ENCODE assay signal across 1 cellular context in the genomic region with DNA sequence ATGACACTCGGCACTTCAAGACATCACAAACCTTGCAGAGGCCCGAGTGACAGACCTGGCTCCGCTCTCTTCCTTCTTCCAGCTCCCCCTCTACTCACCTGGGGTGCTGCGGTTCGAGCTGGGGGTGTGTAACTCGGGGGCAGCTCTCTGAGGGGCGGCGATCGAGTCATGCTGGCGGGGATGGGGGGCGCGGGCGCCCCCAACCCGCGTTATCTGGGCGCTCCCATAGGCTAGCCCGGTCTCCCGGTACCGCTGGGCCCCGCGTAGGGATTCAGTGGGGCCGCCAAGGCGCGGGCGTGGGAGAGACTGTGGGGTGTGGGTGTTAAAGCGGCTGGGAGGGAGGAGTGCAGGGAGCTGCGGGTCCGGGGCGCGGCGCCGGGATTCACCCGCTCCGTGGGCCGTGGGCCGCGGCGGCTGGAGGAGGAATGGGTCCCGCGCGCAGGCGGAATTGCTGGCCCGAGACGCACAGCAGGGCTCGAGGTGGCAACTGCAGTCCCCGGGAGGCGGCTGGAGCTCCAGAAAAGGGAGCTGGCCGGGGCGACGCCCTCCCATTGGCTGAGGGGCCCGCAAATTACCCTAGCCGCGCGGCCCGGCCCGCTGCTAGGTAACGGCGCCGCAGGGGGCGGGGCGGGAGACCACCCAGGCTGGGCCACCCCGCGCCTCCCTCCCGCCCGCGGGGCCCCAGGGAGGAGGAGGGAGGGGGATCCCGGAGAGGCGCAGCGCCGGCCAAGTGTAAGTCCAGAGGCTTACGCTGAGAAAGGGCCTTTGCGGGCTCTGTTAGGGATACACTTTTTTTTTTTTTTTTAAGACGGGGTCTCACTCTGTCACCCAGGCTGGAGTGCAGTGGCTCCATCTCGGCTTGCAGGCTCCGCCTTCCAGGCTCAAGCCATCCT.
TF ChIP-seq lines count a peak whose summit lies in the region.

A gene with protein sequence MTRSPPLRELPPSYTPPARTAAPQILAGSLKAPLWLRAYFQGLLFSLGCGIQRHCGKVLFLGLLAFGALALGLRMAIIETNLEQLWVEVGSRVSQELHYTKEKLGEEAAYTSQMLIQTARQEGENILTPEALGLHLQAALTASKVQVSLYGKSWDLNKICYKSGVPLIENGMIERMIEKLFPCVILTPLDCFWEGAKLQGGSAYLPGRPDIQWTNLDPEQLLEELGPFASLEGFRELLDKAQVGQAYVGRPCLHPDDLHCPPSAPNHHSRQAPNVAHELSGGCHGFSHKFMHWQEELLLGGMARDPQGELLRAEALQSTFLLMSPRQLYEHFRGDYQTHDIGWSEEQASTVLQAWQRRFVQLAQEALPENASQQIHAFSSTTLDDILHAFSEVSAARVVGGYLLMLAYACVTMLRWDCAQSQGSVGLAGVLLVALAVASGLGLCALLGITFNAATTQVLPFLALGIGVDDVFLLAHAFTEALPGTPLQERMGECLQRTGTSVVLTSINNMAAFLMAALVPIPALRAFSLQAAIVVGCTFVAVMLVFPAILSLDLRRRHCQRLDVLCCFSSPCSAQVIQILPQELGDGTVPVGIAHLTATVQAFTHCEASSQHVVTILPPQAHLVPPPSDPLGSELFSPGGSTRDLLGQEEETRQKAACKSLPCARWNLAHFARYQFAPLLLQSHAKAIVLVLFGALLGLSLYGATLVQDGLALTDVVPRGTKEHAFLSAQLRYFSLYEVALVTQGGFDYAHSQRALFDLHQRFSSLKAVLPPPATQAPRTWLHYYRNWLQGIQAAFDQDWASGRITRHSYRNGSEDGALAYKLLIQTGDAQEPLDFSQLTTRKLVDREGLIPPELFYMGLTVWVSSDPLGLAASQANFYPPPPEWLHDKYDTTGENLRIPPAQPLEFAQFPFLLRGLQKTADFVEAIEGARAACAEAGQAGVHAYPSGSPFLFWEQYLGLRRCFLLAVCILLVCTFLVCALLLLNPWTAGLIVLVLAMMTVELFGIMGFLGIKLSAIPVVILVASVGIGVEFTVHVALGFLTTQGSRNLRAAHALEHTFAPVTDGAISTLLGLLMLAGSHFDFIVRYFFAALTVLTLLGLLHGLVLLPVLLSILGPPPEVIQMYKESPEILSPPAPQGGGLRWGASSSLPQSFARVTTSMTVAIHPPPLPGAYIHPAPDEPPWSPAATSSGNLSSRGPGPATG (minus strand): TSS at position 491 of the 893 bp plus-strand sequence. CDS start 321 bp downstream, at position 170.

TF ChIP-seq in HepG2, 621 proteins besides CTCF, POLR2A, EP300 and RAD21 (continued from another document and continues in another):
- TF ChIP-seq, protein P1, sequence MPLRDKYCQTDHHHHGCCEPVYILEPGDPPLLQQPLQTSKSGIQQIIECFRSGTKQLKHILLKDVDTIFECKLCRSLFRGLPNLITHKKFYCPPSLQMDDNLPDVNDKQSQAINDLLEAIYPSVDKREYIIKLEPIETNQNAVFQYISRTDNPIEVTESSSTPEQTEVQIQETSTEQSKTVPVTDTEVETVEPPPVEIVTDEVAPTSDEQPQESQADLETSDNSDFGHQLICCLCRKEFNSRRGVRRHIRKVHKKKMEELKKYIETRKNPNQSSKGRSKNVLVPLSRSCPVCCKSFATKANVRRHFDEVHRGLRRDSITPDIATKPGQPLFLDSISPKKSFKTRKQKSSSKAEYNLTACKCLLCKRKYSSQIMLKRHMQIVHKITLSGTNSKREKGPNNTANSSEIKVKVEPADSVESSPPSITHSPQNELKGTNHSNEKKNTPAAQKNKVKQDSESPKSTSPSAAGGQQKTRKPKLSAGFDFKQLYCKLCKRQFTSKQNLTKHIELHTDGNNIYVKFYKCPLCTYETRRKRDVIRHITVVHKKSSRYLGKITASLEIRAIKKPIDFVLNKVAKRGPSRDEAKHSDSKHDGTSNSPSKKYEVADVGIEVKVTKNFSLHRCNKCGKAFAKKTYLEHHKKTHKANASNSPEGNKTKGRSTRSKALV (CRISPR knock-in tag; IDR thresholded peaks at IDR 0.05), result peak; percentile 92
- peak; percentile 46 for TF ChIP-seq RBM39 (IDR thresholded peaks at IDR 0.05; ENCODE audit: low read depth, low read length, poor library complexity, severe bottlenecking)
- TF ChIP-seq EZH2 (conservative IDR thresholded peaks at IDR 0.05; ENCODE audit: low read depth, low read length), result no peak
- TF ChIP-seq, protein P2, sequence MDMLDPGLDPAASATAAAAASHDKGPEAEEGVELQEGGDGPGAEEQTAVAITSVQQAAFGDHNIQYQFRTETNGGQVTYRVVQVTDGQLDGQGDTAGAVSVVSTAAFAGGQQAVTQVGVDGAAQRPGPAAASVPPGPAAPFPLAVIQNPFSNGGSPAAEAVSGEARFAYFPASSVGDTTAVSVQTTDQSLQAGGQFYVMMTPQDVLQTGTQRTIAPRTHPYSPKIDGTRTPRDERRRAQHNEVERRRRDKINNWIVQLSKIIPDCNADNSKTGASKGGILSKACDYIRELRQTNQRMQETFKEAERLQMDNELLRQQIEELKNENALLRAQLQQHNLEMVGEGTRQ (IDR thresholded peaks at IDR 0.05; ENCODE audit: low read depth, low read length), result no peak
- TF ChIP-seq, protein P2 (CRISPR knock-in tag; IDR thresholded peaks at IDR 0.05; ENCODE audit: borderline replicate concordance), result no peak
- no peak for TF ChIP-seq KLF12 (CRISPR knock-in tag; IDR thresholded peaks at IDR 0.05; ENCODE audit: borderline replicate concordance)
- no peak for TF ChIP-seq DNMT3B (CRISPR knock-in tag; conservative IDR thresholded peaks at IDR 0.05)
- TF ChIP-seq MXI1 (IDR thresholded peaks at IDR 0.05; ENCODE audit: borderline replicate concordance, low read depth, low read length), result peak; percentile 48; the same call in 1 of the 3 replicates
- 0 out of 2 replicates have a peak, but pooled peaks have one; percentile 46 for TF ChIP-seq ZSCAN20 (CRISPR knock-in tag; IDR thresholded peaks at IDR 0.05; ENCODE audit: borderline replicate concordance)
- TF ChIP-seq ZNF264 (CRISPR knock-in tag; IDR thresholded peaks at IDR 0.05), result no peak
- TF ChIP-seq, protein P3, sequence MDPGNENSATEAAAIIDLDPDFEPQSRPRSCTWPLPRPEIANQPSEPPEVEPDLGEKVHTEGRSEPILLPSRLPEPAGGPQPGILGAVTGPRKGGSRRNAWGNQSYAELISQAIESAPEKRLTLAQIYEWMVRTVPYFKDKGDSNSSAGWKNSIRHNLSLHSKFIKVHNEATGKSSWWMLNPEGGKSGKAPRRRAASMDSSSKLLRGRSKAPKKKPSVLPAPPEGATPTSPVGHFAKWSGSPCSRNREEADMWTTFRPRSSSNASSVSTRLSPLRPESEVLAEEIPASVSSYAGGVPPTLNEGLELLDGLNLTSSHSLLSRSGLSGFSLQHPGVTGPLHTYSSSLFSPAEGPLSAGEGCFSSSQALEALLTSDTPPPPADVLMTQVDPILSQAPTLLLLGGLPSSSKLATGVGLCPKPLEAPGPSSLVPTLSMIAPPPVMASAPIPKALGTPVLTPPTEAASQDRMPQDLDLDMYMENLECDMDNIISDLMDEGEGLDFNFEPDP (CRISPR knock-in tag; conservative IDR thresholded peaks at IDR 0.05), result no peak
- no peak for TF ChIP-seq ZNF121 (CRISPR knock-in tag; IDR thresholded peaks at IDR 0.05)
- TF ChIP-seq, protein P4, sequence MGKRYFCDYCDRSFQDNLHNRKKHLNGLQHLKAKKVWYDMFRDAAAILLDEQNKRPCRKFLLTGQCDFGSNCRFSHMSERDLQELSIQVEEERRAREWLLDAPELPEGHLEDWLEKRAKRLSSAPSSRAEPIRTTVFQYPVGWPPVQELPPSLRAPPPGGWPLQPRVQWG (CRISPR knock-in tag; IDR thresholded peaks at IDR 0.05; ENCODE audit: borderline replicate concordance, low read depth), result no peak
- TF ChIP-seq, protein P5, sequence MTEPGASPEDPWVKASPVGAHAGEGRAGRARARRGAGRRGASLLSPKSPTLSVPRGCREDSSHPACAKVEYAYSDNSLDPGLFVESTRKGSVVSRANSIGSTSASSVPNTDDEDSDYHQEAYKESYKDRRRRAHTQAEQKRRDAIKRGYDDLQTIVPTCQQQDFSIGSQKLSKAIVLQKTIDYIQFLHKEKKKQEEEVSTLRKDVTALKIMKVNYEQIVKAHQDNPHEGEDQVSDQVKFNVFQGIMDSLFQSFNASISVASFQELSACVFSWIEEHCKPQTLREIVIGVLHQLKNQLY (CRISPR knock-in tag; IDR thresholded peaks at IDR 0.05), result no peak
- no peak for TF ChIP-seq FOXO1 (CRISPR knock-in tag; IDR thresholded peaks at IDR 0.05)
- TF ChIP-seq, protein P6, sequence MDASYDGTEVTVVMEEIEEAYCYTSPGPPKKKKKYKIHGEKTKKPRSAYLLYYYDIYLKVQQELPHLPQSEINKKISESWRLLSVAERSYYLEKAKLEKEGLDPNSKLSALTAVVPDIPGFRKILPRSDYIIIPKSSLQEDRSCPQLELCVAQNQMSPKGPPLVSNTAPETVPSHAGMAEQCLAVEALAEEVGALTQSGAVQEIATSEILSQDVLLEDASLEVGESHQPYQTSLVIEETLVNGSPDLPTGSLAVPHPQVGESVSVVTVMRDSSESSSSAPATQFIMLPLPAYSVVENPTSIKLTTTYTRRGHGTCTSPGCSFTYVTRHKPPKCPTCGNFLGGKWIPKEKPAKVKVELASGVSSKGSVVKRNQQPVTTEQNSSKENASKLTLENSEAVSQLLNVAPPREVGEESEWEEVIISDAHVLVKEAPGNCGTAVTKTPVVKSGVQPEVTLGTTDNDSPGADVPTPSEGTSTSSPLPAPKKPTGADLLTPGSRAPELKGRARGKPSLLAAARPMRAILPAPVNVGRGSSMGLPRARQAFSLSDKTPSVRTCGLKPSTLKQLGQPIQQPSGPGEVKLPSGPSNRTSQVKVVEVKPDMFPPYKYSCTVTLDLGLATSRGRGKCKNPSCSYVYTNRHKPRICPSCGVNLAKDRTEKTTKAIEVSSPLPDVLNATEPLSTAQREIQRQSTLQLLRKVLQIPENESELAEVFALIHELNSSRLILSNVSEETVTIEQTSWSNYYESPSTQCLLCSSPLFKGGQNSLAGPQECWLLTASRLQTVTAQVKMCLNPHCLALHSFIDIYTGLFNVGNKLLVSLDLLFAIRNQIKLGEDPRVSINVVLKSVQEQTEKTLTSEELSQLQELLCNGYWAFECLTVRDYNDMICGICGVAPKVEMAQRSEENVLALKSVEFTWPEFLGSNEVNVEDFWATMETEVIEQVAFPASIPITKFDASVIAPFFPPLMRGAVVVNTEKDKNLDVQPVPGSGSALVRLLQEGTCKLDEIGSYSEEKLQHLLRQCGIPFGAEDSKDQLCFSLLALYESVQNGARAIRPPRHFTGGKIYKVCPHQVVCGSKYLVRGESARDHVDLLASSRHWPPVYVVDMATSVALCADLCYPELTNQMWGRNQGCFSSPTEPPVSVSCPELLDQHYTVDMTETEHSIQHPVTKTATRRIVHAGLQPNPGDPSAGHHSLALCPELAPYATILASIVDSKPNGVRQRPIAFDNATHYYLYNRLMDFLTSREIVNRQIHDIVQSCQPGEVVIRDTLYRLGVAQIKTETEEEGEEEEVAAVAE (CRISPR knock-in tag; IDR thresholded peaks at IDR 0.05; ENCODE audit: borderline replicate concordance), result no peak
- no peak for TF ChIP-seq IKZF1 (IDR thresholded peaks at IDR 0.05)
- TF ChIP-seq RFX1 (IDR thresholded peaks at IDR 0.05), result peak; percentile 56; the same call in 1 of the 2 replicates
- TF ChIP-seq MTF2 (CRISPR knock-in tag; IDR thresholded peaks at IDR 0.05; ENCODE audit: borderline replicate concordance), result 0 out of 2 replicates have a peak, but pooled peaks have one; percentile 63
- TF ChIP-seq, protein P7, sequence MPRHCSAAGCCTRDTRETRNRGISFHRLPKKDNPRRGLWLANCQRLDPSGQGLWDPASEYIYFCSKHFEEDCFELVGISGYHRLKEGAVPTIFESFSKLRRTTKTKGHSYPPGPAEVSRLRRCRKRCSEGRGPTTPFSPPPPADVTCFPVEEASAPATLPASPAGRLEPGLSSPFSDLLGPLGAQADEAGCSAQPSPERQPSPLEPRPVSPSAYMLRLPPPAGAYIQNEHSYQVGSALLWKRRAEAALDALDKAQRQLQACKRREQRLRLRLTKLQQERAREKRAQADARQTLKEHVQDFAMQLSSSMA (CRISPR knock-in tag; IDR thresholded peaks at IDR 0.05), result no peak
- TF ChIP-seq DPF2 (CRISPR knock-in tag; IDR thresholded peaks at IDR 0.05; ENCODE audit: borderline replicate concordance, low read depth), result no peak
- TF ChIP-seq, protein P8, sequence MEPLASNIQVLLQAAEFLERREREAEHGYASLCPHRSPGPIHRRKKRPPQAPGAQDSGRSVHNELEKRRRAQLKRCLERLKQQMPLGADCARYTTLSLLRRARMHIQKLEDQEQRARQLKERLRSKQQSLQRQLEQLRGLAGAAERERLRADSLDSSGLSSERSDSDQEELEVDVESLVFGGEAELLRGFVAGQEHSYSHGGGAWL (CRISPR knock-in tag; IDR thresholded peaks at IDR 0.05), result peak; percentile 60; the same call in 1 of the 2 replicates
- no peak for TF ChIP-seq HMG20B (CRISPR knock-in tag; conservative IDR thresholded peaks at IDR 0.05)
- no peak for TF ChIP-seq ATM (IDR thresholded peaks at IDR 0.05; ENCODE audit: borderline replicate concordance)
- no peak for TF ChIP-seq YY1 (IDR thresholded peaks at IDR 0.05; ENCODE audit: insufficient read depth, insufficient replicate concordance, low read depth, low read length)
- TF ChIP-seq ZNF546 (CRISPR knock-in tag; conservative IDR thresholded peaks at IDR 0.05), result no peak
- TF ChIP-seq RELA (CRISPR knock-in tag; IDR thresholded peaks at IDR 0.05), result no peak
- TF ChIP-seq, protein P9, sequence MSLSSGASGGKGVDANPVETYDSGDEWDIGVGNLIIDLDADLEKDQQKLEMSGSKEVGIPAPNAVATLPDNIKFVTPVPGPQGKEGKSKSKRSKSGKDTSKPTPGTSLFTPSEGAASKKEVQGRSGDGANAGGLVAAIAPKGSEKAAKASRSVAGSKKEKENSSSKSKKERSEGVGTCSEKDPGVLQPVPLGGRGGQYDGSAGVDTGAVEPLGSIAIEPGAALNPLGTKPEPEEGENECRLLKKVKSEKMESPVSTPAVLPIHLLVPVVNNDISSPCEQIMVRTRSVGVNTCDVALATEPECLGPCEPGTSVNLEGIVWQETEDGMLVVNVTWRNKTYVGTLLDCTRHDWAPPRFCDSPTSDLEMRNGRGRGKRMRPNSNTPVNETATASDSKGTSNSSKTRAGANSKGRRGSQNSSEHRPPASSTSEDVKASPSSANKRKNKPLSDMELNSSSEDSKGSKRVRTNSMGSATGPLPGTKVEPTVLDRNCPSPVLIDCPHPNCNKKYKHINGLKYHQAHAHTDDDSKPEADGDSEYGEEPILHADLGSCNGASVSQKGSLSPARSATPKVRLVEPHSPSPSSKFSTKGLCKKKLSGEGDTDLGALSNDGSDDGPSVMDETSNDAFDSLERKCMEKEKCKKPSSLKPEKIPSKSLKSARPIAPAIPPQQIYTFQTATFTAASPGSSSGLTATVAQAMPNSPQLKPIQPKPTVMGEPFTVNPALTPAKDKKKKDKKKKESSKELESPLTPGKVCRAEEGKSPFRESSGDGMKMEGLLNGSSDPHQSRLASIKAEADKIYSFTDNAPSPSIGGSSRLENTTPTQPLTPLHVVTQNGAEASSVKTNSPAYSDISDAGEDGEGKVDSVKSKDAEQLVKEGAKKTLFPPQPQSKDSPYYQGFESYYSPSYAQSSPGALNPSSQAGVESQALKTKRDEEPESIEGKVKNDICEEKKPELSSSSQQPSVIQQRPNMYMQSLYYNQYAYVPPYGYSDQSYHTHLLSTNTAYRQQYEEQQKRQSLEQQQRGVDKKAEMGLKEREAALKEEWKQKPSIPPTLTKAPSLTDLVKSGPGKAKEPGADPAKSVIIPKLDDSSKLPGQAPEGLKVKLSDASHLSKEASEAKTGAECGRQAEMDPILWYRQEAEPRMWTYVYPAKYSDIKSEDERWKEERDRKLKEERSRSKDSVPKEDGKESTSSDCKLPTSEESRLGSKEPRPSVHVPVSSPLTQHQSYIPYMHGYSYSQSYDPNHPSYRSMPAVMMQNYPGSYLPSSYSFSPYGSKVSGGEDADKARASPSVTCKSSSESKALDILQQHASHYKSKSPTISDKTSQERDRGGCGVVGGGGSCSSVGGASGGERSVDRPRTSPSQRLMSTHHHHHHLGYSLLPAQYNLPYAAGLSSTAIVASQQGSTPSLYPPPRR (CRISPR knock-in tag; IDR thresholded peaks at IDR 0.05; ENCODE audit: borderline replicate concordance), result no peak
